In the genomic region with DNA sequence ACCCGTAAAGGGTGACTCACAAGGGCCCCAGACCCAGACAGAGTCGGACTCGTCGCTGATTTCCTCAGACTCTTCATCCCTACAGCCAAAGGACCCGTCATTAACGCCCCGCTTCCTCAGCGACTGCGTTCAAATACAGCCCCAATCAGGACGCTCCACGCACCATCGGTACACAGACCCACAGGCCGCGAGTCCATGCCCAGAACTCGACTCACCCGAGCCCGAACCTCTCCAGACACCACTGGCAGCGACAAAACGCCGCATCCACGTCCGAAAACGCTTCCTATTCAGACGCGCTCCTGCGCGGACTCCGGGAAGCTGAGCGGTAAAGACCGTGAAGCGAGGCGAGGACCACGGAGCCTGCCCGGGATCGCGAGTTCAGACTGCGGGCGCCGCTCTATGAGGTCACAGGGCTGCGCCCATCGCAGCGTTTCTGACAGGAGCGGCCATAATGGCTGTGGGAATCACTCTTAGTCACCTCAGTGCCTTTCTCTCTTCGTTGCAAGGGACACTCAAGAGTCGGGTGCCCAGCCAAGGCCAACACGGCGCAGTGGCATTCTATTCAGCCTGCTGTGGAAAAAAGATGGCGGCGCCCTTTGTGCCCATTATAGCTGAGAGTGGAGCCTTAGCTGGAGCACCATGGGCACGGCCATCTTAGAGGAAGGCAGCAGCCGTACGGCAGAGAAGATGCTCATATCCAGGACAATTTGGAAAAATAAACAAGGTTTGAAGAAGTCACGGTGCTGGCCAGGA, we compare ENCODE assay signal across 8 cellular contexts. TPM values are rescaled to one million over a fixed set of nuclear protein-coding genes. Genes with fewer than 3 reads are reported as not detected.
DNase-seq lines count a peak whose midpoint lies in the region; ATAC-seq, FAIRE-seq and TF ChIP-seq lines count a peak whose summit lies in the region.

A gene (minus strand): TSS at position 353 of the 753 bp plus-strand sequence. CDS start 2,634 bp downstream, outside the sequence.

- no peaks in the 10 kb centered on the region for H3K36me3 ChIP-seq in prostate gland

- no peak for TF ChIP-seq CTCF in prostate gland (IDR thresholded peaks at IDR 0.05)

- WGBS in prostate gland = under 1% methylated on average over 53 of the region's 53 CpGs

- peak within 1 kb of the TSS; percentile 69 to 73 for H3K4me3 ChIP-seq in prostate gland

- H3K4me1 ChIP-seq in prostate gland (replicated peaks) = no peaks in the 10 kb centered on the region

- no peaks in the 10 kb centered on the region for H3K9me3 ChIP-seq in prostate gland

- TF ChIP-seq POLR2A in GM12892 (IDR thresholded peaks at IDR 0.05; ENCODE audit: low read depth, low read length) = peak; percentile 94
- peak; percentile 27 for TF ChIP-seq POLR2A in prostate gland (IDR thresholded peaks at IDR 0.05)

- peak within 1 kb of the TSS; percentile 96 for H3K27ac ChIP-seq in angular gyrus (ENCODE audit: low read depth, low read length)
- peak within 1 kb of the TSS; percentile 91 to 97 for H3K27ac ChIP-seq in prostate gland

- intact Hi-C loops in left ventricle myocardium superior (cut with micrococcal nuclease) = no loop called here
- intact Hi-C loops in prostate gland (cut with DNase I) = loop anchor here (2.0 kb wide), 1 partner anchor 21 kb away; a partner anchor contains a TSS

- no peaks in the 10 kb centered on the region for H3K27me3 ChIP-seq in prostate gland (replicated peaks; ENCODE audit: insufficient read depth)

- peak; percentile 72 for DNase-seq in GM12892 (ENCODE audit: insufficient read length)
- DNase-seq in NCI-H1436 treated with DMSO at 0.1 percent for 48 hours (lab: John Stamatoyannopoulos, UW) = peak; percentile 47
- DNase-seq in T-helper 2 cell = peak; percentile 46 to 91 (median 78)
- peak; percentile 92 for DNase-seq in left ventricle myocardium superior
- DNase-seq in prostate gland (ENCODE audit: low spot score) = peak; percentile 85
- DNase-seq in ureter (ENCODE audit: low spot score) = peak; percentile 86

- ATAC-seq in HG02759 (IDR thresholded peaks at IDR 0.05; ENCODE audit: unreplicated experiment) = peak; percentile 95
- ATAC-seq in left ventricle myocardium superior = peak; percentile 98

- peak; percentile 97 for FAIRE-seq in GM12892 (lab: Jason Lieb, UNC)

RNA-seq across cellular contexts. Expression of the gene that starts here (rescaled TPM):
- 7.4 TPM for polyA plus RNA-seq in GM12892 (2012; ENCODE audit: missing spikeins)
- total RNA-seq in left ventricle myocardium superior (5.1 TPM), prostate gland (10 to 100 TPM; 12.7 to 15.4 TPM), ureter (10.0 TPM)

Comparison
In these comparisons a context has a peak if more than half of its experiments do, and no peak if none do; other contexts are left out.
1. Peak in every context shown above with its lines: DNase-seq, ATAC-seq, H3K4me3 ChIP-seq and H3K27ac ChIP-seq.